Comparison of ENCODE assay signal across 8 cellular contexts in genomic region chr1:234725177-234726132, GRCh38.
A peak's percentile ranks its signal among the peaks of the same experiment; 100 is the strongest.
DNase-seq lines count a peak whose midpoint lies in the region; ATAC-seq, FAIRE-seq and TF ChIP-seq lines count a peak whose summit lies in the region.

No MANE protein-coding gene starts in this region.

- peak in 1 of 2 experiments; percentile 45 for DNase-seq in HL-60 (ENCODE audit: low read depth in 1 of 2, low spot score in 1 of 2)
- DNase-seq in T follicular helper cell (ENCODE audit: low read depth): peak; percentile 45
- DNase-seq in GM12878 (ENCODE audit: low read depth, low spot score): no peak
- DNase-seq in right lobe of liver: peak in 1 of 3 donors; percentile 32
- DNase-seq in stimulated activated CD8-positive, alpha-beta memory T cell treated with anti-CD3 and anti-CD28 coated beads, Interleukin-4, amount 100 ng/mL, for 4 hours (ENCODE audit: low read depth in 2 of 2, low spot score in 1 of 2): peak; percentile 7 to 20
- DNase-seq in ecto neural progenitor cell (ENCODE audit: low spot score): no peak
- DNase-seq in ACHN: no peak

- H3K36me3 ChIP-seq in GM12878 (ENCODE audit: control insufficient read depth in 2 of 2, insufficient read depth in 2 of 2, low read length in 1 of 2) (no peaks in the 10 kb centered on the region), right lobe of liver (no peaks in the 10 kb centered on the region)

- peak overlapping the region; percentile 46 for H2AFZ ChIP-seq in GM12878 (ENCODE audit: control insufficient read depth, low read depth, low read length)

- H3K27me3 ChIP-seq in HL-60 (ENCODE audit: insufficient read depth, poor library complexity, severe bottlenecking) (no peaks in the 10 kb centered on the region), GM12878 (replicated peaks in 1 of 2; ENCODE audit: control insufficient read depth in 2 of 2, insufficient read depth in 2 of 2, low read length in 1 of 2) (no peaks in the 10 kb centered on the region), right lobe of liver (no peaks in the 10 kb centered on the region)

- no peaks in the 10 kb centered on the region for H4K20me1 ChIP-seq in GM12878 (ENCODE audit: control insufficient read depth, insufficient read depth)

- no peak for TF ChIP-seq EP300 in GM12878 (IDR thresholded peaks at IDR 0.05; ENCODE audit: borderline replicate concordance in 1 of 2, control insufficient read depth in 1 of 2, low read depth in 2 of 2, low read length in 2 of 2)

- WGBS in GM12878 (ENCODE audit: insufficient coverage, insufficient replicate concordance, low lambda C conversion rate, missing lambda C conversion rate): 86% methylated on average over 12 of the region's 12 CpGs
- WGBS in right lobe of liver (ENCODE audit: insufficient coverage, low coverage, low lambda C conversion rate, missing lambda C conversion rate): 50% methylated on average over 7 of the region's 12 CpGs

- POLR2A ChIA-PET in GM12878 (lab: Charles Lee): interaction anchor here (0.7 to 6.0 kb wide), 17 partner anchors 8 to 357 kb away, joined by 3 to 73 read pairs (median 4); partner anchors contain the start of gene IRF2BP2

- no peak for TF ChIP-seq CTCF in HL-60 (IDR thresholded peaks at IDR 0.05; ENCODE audit: insufficient read depth, low read length)
- no peak for TF ChIP-seq CTCF in GM12878 (IDR thresholded peaks at IDR 0.05 in 2 of 3, conservative IDR thresholded peaks at IDR 0.05 in 1 of 3; ENCODE audit: control insufficient read depth in 2 of 3, extremely low read depth in 1 of 3, insufficient read depth in 1 of 3, low read depth in 3 of 3, low read length in 3 of 3)
- TF ChIP-seq CTCF in right lobe of liver (IDR thresholded peaks at IDR 0.05): no peak

- BruUV-seq in GM12878 (replicated peaks; lab: Mats Ljungman, UMichigan): no TSS peak

- CTCF ChIA-PET in GM12878 (lab: Yijun Ruan, JAX): interaction anchor here (0.9 to 3.2 kb wide), 7 partner anchors 24 to 225 kb away, joined by 3 to 10 read pairs (median 8); no protein-coding TSS in a partner anchor

- in situ Hi-C loops in GM12878 (cut with MboI): loop anchor here (5.0 to 25.0 kb wide), 2 partner anchors 112 to 113 kb away; partner anchors contain the start of gene IRF2BP2
- in situ Hi-C loops in ACHN (cut with HindIII; ENCODE audit: low pct_ligation_motif_present, low pct_unique_long_range_greater_than_20kb, low sequenced_read_pairs): loop anchor here (25.0 kb wide), 1 partner anchor 112 kb away; no protein-coding TSS in a partner anchor

- H3K9me3 ChIP-seq in GM12878 (replicated peaks; ENCODE audit: control insufficient read depth, insufficient read depth, low read length) (no peaks in the 10 kb centered on the region), right lobe of liver (no peaks in the 10 kb centered on the region)

- H3K4me1 ChIP-seq in GM12878 (ENCODE audit: control insufficient read depth, insufficient read depth, low read length) (peaks cover 64% of the 10 kb centered on the region), right lobe of liver (peaks cover 0 to 67% (median 36%) of the 10 kb centered on the region in 4 donors)

- ATAC-seq in GM12878: no peak
- peak in 3 of 4 donors; percentile 1 to 2 (median 1) for ATAC-seq in right lobe of liver
- no peak for ATAC-seq in GM19328 (IDR thresholded peaks at IDR 0.05; ENCODE audit: unreplicated experiment)

- H3K4me2 ChIP-seq in GM12878 (ENCODE audit: control insufficient read depth, insufficient read depth): peak overlapping the region; percentile 96

- intact Hi-C loops in GM12878 (cut with micrococcal nuclease; ENCODE audit: unreplicated experiment): loop anchor here (2.0 kb wide), 2 partner anchors 251 to 357 kb away; no protein-coding TSS in a partner anchor
- intact Hi-C loops in right lobe of liver (cut with DNase I): no loop called here

- H3K27ac ChIP-seq in HL-60 (replicated peaks) (peak overlapping the region; percentile 98), GM12878 (ENCODE audit: control insufficient read depth, insufficient read depth) (peak overlapping the region; percentile 94), right lobe of liver (peak overlapping the region; percentile 93 to 99 (median 98))

- TF ChIP-seq RAD21 in GM12878 (IDR thresholded peaks at IDR 0.05; ENCODE audit: insufficient read depth, low read depth, low read length): no peak

- no peak overlapping the region for H3K4me3 ChIP-seq in HL-60 (replicated peaks; ENCODE audit: insufficient read depth, low read length)
- no peak overlapping the region for H3K4me3 ChIP-seq in GM12878
- H3K4me3 ChIP-seq in right lobe of liver: peak overlapping the region in 1 of 3 donors; percentile 32

- peak overlapping the region; percentile 77; the same call in 1 of the 2 replicates for H3K9ac ChIP-seq in GM12878 (ENCODE audit: control insufficient read depth, insufficient read depth, low read length)

- no peak for FAIRE-seq in GM12878 (lab: Jason Lieb, UNC)

- no peaks in the 10 kb centered on the region for H3K79me2 ChIP-seq in GM12878 (ENCODE audit: control insufficient read depth, insufficient read depth, low read length)

- RAD21 ChIA-PET in GM12878 (lab: Charles Lee; ENCODE audit: unreplicated experiment): interaction anchor here (0.7 to 8.0 kb wide), 19 partner anchors 23 to 379 kb away, joined by 3 to 128 read pairs (median 11); partner anchors contain the start of gene IRF2BP2

- SMC1A ChIA-PET in GM12878 (lab: Charles Lee; ENCODE audit: uncharacterized antibody, unreplicated experiment): interaction anchor here (0.9 to 15.6 kb wide), 24 partner anchors 10 to 358 kb away, joined by 3 to 255 read pairs (median 4); partner anchors contain the start of gene IRF2BP2

- no peak for TF ChIP-seq POLR2A in GM12878 (IDR thresholded peaks at IDR 0.05; ENCODE audit: low read depth, low read length)
- no peak for TF ChIP-seq POLR2A in right lobe of liver (IDR thresholded peaks at IDR 0.05)

TF ChIP-seq in GM12878, 131 proteins besides CTCF, POLR2A, EP300 and RAD21 (continues in another document):
- TF ChIP-seq POLR2AphosphoS5 (IDR thresholded peaks at IDR 0.05; ENCODE audit: low read length) (no peak), SKIL (IDR thresholded peaks at IDR 0.05; ENCODE audit: low read depth, poor library complexity, severe bottlenecking) (no peak), SPI1 (IDR thresholded peaks at IDR 0.05; ENCODE audit: borderline replicate concordance, insufficient read depth, low read depth, low read length) (peak; percentile 68; the same call in 1 of the 2 replicates), LARP7 (IDR thresholded peaks at IDR 0.05) (no peak), BHLHE40 (IDR thresholded peaks at IDR 0.05; ENCODE audit: borderline replicate concordance in 1 of 2, low read depth in 2 of 2, low read length in 1 of 2) (no peak), DPF2 (IDR thresholded peaks at IDR 0.05) (no peak), EZH2 (IDR thresholded peaks at IDR 0.05; ENCODE audit: borderline replicate concordance, control insufficient read depth, low read depth, low read length) (no peak), GABPA (IDR thresholded peaks at IDR 0.05; ENCODE audit: low read depth) (no peak), STAT1 (conservative IDR thresholded peaks at IDR 0.05) (no peak), CEBPZ (IDR thresholded peaks at IDR 0.05; ENCODE audit: low read depth, low read length) (no peak), SRF (IDR thresholded peaks at IDR 0.05; ENCODE audit: low read depth in 2 of 2, low read length in 2 of 2) (no peak), CHD4 (IDR thresholded peaks at IDR 0.05) (no peak), ASH2L (IDR thresholded peaks at IDR 0.05; ENCODE audit: borderline replicate concordance, low read depth) (no peak)

Comparison
In these comparisons a context has a peak if more than half of its experiments do, and no peak if none do; other contexts are left out.
1. DNase-seq: peak in T follicular helper cell (single experiment) and stimulated activated CD8-positive, alpha-beta memory T cell treated with anti-CD3 and anti-CD28 coated beads, Interleukin-4, amount 100 ng/mL, for 4 hours (2 of 2); none in GM12878 (single experiment), ecto neural progenitor cell (single experiment) and ACHN (single experiment).
2. ATAC-seq: peak in right lobe of liver (3 of 4); none in GM12878 (single experiment) and GM19328 (single experiment).
3. Peak in every context shown above with its lines, with median percentiles within 50 percentile points of each other: H3K27ac ChIP-seq.